Comparison of ENCODE assay signal across 6 cellular contexts in genomic region chr7:115734643-115735042, GRCh38.
"Had no signal": no experiment of that assay in that cellular context is flagged by ENCODE, and none has a peak within 500 bp of the region (broad histone marks: within the 10 kb centered on the region; RNA-seq: fewer than 3 reads in every experiment).

No MANE protein-coding gene starts in this region.

- H3K27ac Mint-ChIP-seq: H9 had no signal

- H2AFZ ChIP-seq: GM23248 had no signal

- ATAC-seq: K562 had no signal

- DNase-seq: GM23248, H9, HCEC 1CT, IMR-90, KG1 had no signal

- H3K4me1 Mint-ChIP-seq: H9 had no signal

- H3K4me3 Mint-ChIP-seq: H9 had no signal

- H3K27ac ChIP-seq: GM23248 had no signal

- H3K9me3 Mint-ChIP-seq: H9 had no signal

- H3K4me3 ChIP-seq: GM23248, K562 had no signal
